ENCODE assay signal across 20 cellular contexts in the genomic region with DNA sequence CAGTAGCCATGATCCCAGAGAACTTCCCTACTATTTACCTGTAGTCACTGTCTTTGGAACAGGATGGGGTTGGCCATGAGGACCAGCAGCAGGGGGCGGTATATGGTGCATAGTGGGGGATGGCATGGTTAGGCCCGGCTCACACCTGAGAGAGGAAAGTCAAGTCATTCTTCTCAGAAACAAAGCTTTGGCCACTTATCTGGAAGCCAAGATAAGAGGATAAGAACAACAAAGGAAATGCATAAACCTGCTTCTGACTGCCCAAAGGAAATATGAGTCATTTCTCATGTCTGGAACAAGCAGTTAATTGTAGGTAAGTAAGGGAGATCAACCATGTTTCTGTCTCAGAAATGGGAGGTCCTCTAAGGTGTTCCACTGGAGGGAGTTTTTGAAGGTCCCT. TPM values are rescaled to one million over a fixed set of nuclear protein-coding genes. Genes with fewer than 3 reads are reported as not detected.
DNase-seq lines count a peak whose midpoint lies in the region; ATAC-seq lines count a peak whose summit lies in the region.
"Had no signal": no experiment of that assay in that cellular context is flagged by ENCODE, and none has a peak within 500 bp of the region (broad histone marks: within the 10 kb centered on the region; RNA-seq: fewer than 3 reads in every experiment).

No MANE protein-coding gene starts in this region.

- peaks cover 60% of the 10 kb centered on the region for H3K4me1 Mint-ChIP-seq in activated CD4-positive, alpha-beta T cell treated with anti-CD3 and anti-CD28 coated beads, Interleukin-2, amount 10 ng/mL, durations not matched to agents 24 days and 14 days
- H3K4me1 Mint-ChIP-seq in activated naive CD8-positive, alpha-beta T cell treated with anti-CD3 and anti-CD28 coated beads, Interleukin-2, amount 50 U/mL, for 24 hours: peaks cover 38% of the 10 kb centered on the region
- H3K4me1 Mint-ChIP-seq in stimulated activated memory B cell treated with anti-CD40 and anti-IgM and Interleukin-4, amounts not matched to agents 10 μg/mL and 1 μg/mL and 100 μg/mL, for 72 hours: peaks cover 40% of the 10 kb centered on the region

- no peaks in the 10 kb centered on the region for H3K36me3 Mint-ChIP-seq in activated CD4-positive, alpha-beta T cell treated with anti-CD3 and anti-CD28 coated beads, Interleukin-2, amount 10 ng/mL, durations not matched to agents 24 days and 14 days (ENCODE audit: low read depth)
- H3K36me3 Mint-ChIP-seq in activated naive CD8-positive, alpha-beta T cell treated with anti-CD3 and anti-CD28 coated beads, Interleukin-2, amount 50 U/mL, for 24 hours (ENCODE audit: low read depth): no peaks in the 10 kb centered on the region
- H3K36me3 Mint-ChIP-seq in stimulated activated memory B cell treated with anti-CD40 and anti-IgM and Interleukin-4, amounts not matched to agents 10 μg/mL and 1 μg/mL and 100 μg/mL, for 72 hours: no peaks in the 10 kb centered on the region
- H3K36me3 Mint-ChIP-seq: CD8-positive, alpha-beta memory T cell; natural killer cell treated with Interleukin-12 subunit alpha and Interleukin-12 subunit beta and Interleukin-15 and Interleukin-18, amount 100 ng/mL, for 72 hours had no signal

- H3K9me3 Mint-ChIP-seq in activated CD4-positive, alpha-beta T cell treated with anti-CD3 and anti-CD28 coated beads, Interleukin-2, amount 10 ng/mL, durations not matched to agents 24 days and 14 days: no peaks in the 10 kb centered on the region
- H3K9me3 Mint-ChIP-seq in activated naive CD8-positive, alpha-beta T cell treated with anti-CD3 and anti-CD28 coated beads, Interleukin-2, amount 50 U/mL, for 24 hours: no peaks in the 10 kb centered on the region
- no peaks in the 10 kb centered on the region for H3K9me3 Mint-ChIP-seq in stimulated activated memory B cell treated with anti-CD40 and anti-IgM and Interleukin-4, amounts not matched to agents 10 μg/mL and 1 μg/mL and 100 μg/mL, for 72 hours
- H3K9me3 Mint-ChIP-seq: activated T-cell treated with anti-CD3 and anti-CD28 coated beads, Interleukin-2, amount 50 U/mL, for 4 hours; CD8-positive, alpha-beta memory T cell; natural killer cell treated with Interleukin-12 subunit alpha and Interleukin-12 subunit beta and Interleukin-15 and Interleukin-18, amount 100 ng/mL, for 72 hours had no signal

- no peaks in the 10 kb centered on the region for H3K27me3 Mint-ChIP-seq in activated CD4-positive, alpha-beta T cell treated with anti-CD3 and anti-CD28 coated beads, Interleukin-2, amount 10 ng/mL, durations not matched to agents 24 days and 14 days
- no peaks in the 10 kb centered on the region for H3K27me3 Mint-ChIP-seq in activated naive CD8-positive, alpha-beta T cell treated with anti-CD3 and anti-CD28 coated beads, Interleukin-2, amount 50 U/mL, for 24 hours
- no peaks in the 10 kb centered on the region for H3K27me3 Mint-ChIP-seq in stimulated activated memory B cell treated with anti-CD40 and anti-IgM and Interleukin-4, amounts not matched to agents 10 μg/mL and 1 μg/mL and 100 μg/mL, for 72 hours
- H3K27me3 Mint-ChIP-seq: CD8-positive, alpha-beta memory T cell; natural killer cell treated with Interleukin-12 subunit alpha and Interleukin-12 subunit beta and Interleukin-15 and Interleukin-18, amount 100 ng/mL, for 72 hours had no signal

- peak; percentile 23 for DNase-seq in activated naive CD4-positive, alpha-beta T cell treated with Interleukin-2 at 50 U/mL for 16 hours
- DNase-seq in activated naive CD4-positive, alpha-beta T cell treated with anti-CD3 and anti-CD28 coated beads, Interleukin-2, amount 50 U/mL, for 16 hours: no peak
- DNase-seq in activated CD4-positive, alpha-beta T cell treated with anti-CD3 and anti-CD28 coated beads, Interleukin-2, amount 10 ng/mL, durations not matched to agents 24 days and 14 days: peak; percentile 83
- DNase-seq in activated naive CD8-positive, alpha-beta T cell treated with anti-CD3 and anti-CD28 coated beads, Interleukin-2, amount 50 U/mL, for 24 hours: peak; percentile 35
- no peak for DNase-seq in SW480 (ENCODE audit: low spot score)
- DNase-seq: activated T-cell treated with anti-CD3 and anti-CD28 coated beads, Interleukin-2, amount 50 U/mL, for 4 hours; CD8-positive, alpha-beta memory T cell; esophagus squamous epithelium; head of caudate nucleus; mesenchymal stem cell; NCI-H2029; NCI-H510A treated with DMSO at 0.1 percent for 48 hours; psoas muscle; SK-N-SH had no signal

- intact Hi-C loops in activated CD4-positive, alpha-beta T cell treated with anti-CD3 and anti-CD28 coated beads, Interleukin-2, amount 10 ng/mL, durations not matched to agents 24 days and 14 days (cut with micrococcal nuclease): loop anchor here (1.0 to 10.0 kb wide), 6 partner anchors 37 to 497 kb away; a partner anchor contains a TSS

- H3K27ac Mint-ChIP-seq in activated CD4-positive, alpha-beta T cell treated with anti-CD3 and anti-CD28 coated beads, Interleukin-2, amount 10 ng/mL, durations not matched to agents 24 days and 14 days: peak overlapping the region; percentile 76
- peak overlapping the region; percentile 64 for H3K27ac Mint-ChIP-seq in activated naive CD8-positive, alpha-beta T cell treated with anti-CD3 and anti-CD28 coated beads, Interleukin-2, amount 50 U/mL, for 24 hours
- peak overlapping the region; percentile 74 for H3K27ac Mint-ChIP-seq in stimulated activated memory B cell treated with anti-CD40 and anti-IgM and Interleukin-4, amounts not matched to agents 10 μg/mL and 1 μg/mL and 100 μg/mL, for 72 hours
- H3K27ac Mint-ChIP-seq: CD8-positive, alpha-beta memory T cell had no signal

- H3K4me3 Mint-ChIP-seq in activated CD4-positive, alpha-beta T cell treated with anti-CD3 and anti-CD28 coated beads, Interleukin-2, amount 10 ng/mL, durations not matched to agents 24 days and 14 days: peak overlapping the region; percentile 63
- H3K4me3 Mint-ChIP-seq in activated naive CD8-positive, alpha-beta T cell treated with anti-CD3 and anti-CD28 coated beads, Interleukin-2, amount 50 U/mL, for 24 hours: no peak overlapping the region
- H3K4me3 Mint-ChIP-seq in stimulated activated memory B cell treated with anti-CD40 and anti-IgM and Interleukin-4, amounts not matched to agents 10 μg/mL and 1 μg/mL and 100 μg/mL, for 72 hours: no peak overlapping the region
- H3K4me3 Mint-ChIP-seq: activated T-cell treated with anti-CD3 and anti-CD28 coated beads, Interleukin-2, amount 50 U/mL, for 4 hours; CD8-positive, alpha-beta memory T cell had no signal

- peak; percentile 61 for ATAC-seq in activated naive CD8-positive, alpha-beta T cell treated with anti-CD3 and anti-CD28 coated beads, Interleukin-2, amount 50 U/mL, for 24 hours
- ATAC-seq in stimulated activated memory B cell treated with anti-CD40 and anti-IgM and Interleukin-4, amounts not matched to agents 10 μg/mL and 1 μg/mL and 100 μg/mL, for 72 hours: no peak
- no peak for ATAC-seq in HG02623 (IDR thresholded peaks at IDR 0.05; ENCODE audit: unreplicated experiment)
- no peak for ATAC-seq in GM21447 (IDR thresholded peaks at IDR 0.05; ENCODE audit: unreplicated experiment)
- ATAC-seq: HepG2; natural killer cell treated with Interleukin-12 subunit alpha and Interleukin-12 subunit beta and Interleukin-15 and Interleukin-18, amount 100 ng/mL, for 72 hours; psoas muscle had no signal

RNA-seq across cellular contexts. Expression of a gene that starts 10.8 kb away (rescaled TPM):
- not detected in 2 replicates for total RNA-seq in activated CD4-positive, alpha-beta T cell treated with anti-CD3 and anti-CD28 coated beads, Interleukin-2, amount 10 ng/mL, durations not matched to agents 24 days and 14 days
- total RNA-seq: activated T-cell treated with anti-CD3 and anti-CD28 coated beads, Interleukin-2, amount 50 U/mL, for 4 hours; CD8-positive, alpha-beta memory T cell; esophagus squamous epithelium; HepG2; natural killer cell treated with Interleukin-12 subunit alpha and Interleukin-12 subunit beta and Interleukin-15 and Interleukin-18, amount 100 ng/mL, for 72 hours; psoas muscle; temporal lobe had no signal

Comparison
In these comparisons a context has a peak if more than half of its experiments do, and no peak if none do; other contexts are left out.
1. DNase-seq: peak in activated naive CD4-positive, alpha-beta T cell treated with Interleukin-2 at 50 U/mL for 16 hours (single experiment), activated CD4-positive, alpha-beta T cell treated with anti-CD3 and anti-CD28 coated beads, Interleukin-2, amount 10 ng/mL, durations not matched to agents 24 days and 14 days (single experiment) and activated naive CD8-positive, alpha-beta T cell treated with anti-CD3 and anti-CD28 coated beads, Interleukin-2, amount 50 U/mL, for 24 hours (single experiment); none in activated naive CD4-positive, alpha-beta T cell treated with anti-CD3 and anti-CD28 coated beads, Interleukin-2, amount 50 U/mL, for 16 hours (single experiment) and SW480 (single experiment).
2. Peak in every context shown above with its lines, with median percentiles within 50 percentile points of each other: H3K27ac Mint-ChIP-seq.